ENCODE assay signal across 9 cellular contexts in genomic region chr6:15255481-15256414, GRCh38. TPM values are rescaled to one million over a fixed set of nuclear protein-coding genes. Genes with fewer than 3 reads are reported as not detected.
DNase-seq lines count a peak whose midpoint lies in the region; ATAC-seq, FAIRE-seq and TF ChIP-seq lines count a peak whose summit lies in the region.
"Had no signal": no experiment of that assay in that cellular context is flagged by ENCODE, and none has a peak within 500 bp of the region (broad histone marks: within the 10 kb centered on the region; RNA-seq: fewer than 3 reads in every experiment).

No MANE protein-coding gene starts in this region.

- H3K4me3 Mint-ChIP-seq in effector memory CD8-positive, alpha-beta T cell = no peak overlapping the region
- no peak overlapping the region for H3K4me3 Mint-ChIP-seq in chondrocyte (ENCODE audit: unreplicated experiment)

- peaks cover 84 to 93% of the 10 kb centered on the region in 2 donors for H3K4me1 Mint-ChIP-seq in effector memory CD8-positive, alpha-beta T cell (ENCODE audit: low read depth in 2 of 2)
- H3K4me1 Mint-ChIP-seq in chondrocyte (ENCODE audit: low read depth) = peaks cover 67% of the 10 kb centered on the region

- peaks cover 92% of the 10 kb centered on the region for H3K4me1 ChIP-seq in HUES48 (ENCODE audit: control insufficient read depth, insufficient read depth, low read length)

- TF ChIP-seq CTCF in chondrocyte (IDR thresholded peaks at IDR 0.05) = no peak

- peaks cover 10% of the 10 kb centered on the region for H3K36me3 Mint-ChIP-seq in effector memory CD8-positive, alpha-beta T cell (ENCODE audit: insufficient read depth)
- no peaks in the 10 kb centered on the region for H3K36me3 Mint-ChIP-seq in chondrocyte (ENCODE audit: low read depth)

- H3K9ac ChIP-seq in HUES48 (ENCODE audit: low read depth, low read length) = no peak overlapping the region

- H3K9me3 Mint-ChIP-seq in effector memory CD8-positive, alpha-beta T cell = no peaks in the 10 kb centered on the region
- no peaks in the 10 kb centered on the region for H3K9me3 Mint-ChIP-seq in chondrocyte (ENCODE audit: low read depth)

- ATAC-seq in GM19463 (IDR thresholded peaks at IDR 0.05; ENCODE audit: unreplicated experiment) = peak; percentile 70
- ATAC-seq in effector memory CD8-positive, alpha-beta T cell (replicated peaks) = peak; percentile 11

- H3K36me3 ChIP-seq in HUES48 (ENCODE audit: control insufficient read depth, insufficient read depth, low read length) = peaks cover 42% of the 10 kb centered on the region

- no peak overlapping the region for H3K27ac ChIP-seq in HUES48 (ENCODE audit: low read depth, low read length)
- H3K27ac ChIP-seq: VCaP had no signal

- H3K4me3 ChIP-seq in HUES48 (ENCODE audit: low read depth, low read length) = peak overlapping the region; percentile 31

- H3K27ac Mint-ChIP-seq in effector memory CD8-positive, alpha-beta T cell = peak overlapping the region; percentile 84 to 91
- H3K27ac Mint-ChIP-seq in chondrocyte (ENCODE audit: unreplicated experiment) = no peak overlapping the region

- no peaks in the 10 kb centered on the region for H3K27me3 ChIP-seq in HUES48 (ENCODE audit: control insufficient read depth, insufficient read depth, low read length)

- no peaks in the 10 kb centered on the region for H3K27me3 Mint-ChIP-seq in effector memory CD8-positive, alpha-beta T cell
- H3K27me3 Mint-ChIP-seq in chondrocyte (ENCODE audit: low read depth) = no peaks in the 10 kb centered on the region

- no peak for FAIRE-seq in urothelium cell line (lab: Jason Lieb, UNC)

- no peaks in the 10 kb centered on the region for H3K9me3 ChIP-seq in HUES48 (ENCODE audit: control insufficient read depth, insufficient read depth, low read length)

- DNase-seq in D341Med (ENCODE audit: low spot score) (peak; percentile 52), urothelium cell line (ENCODE audit: low spot score) (no peak), H4 (ENCODE audit: low spot score) (no peak), NCI-H526 treated with DMSO at 0.1 percent for 48 hours (lab: John Stamatoyannopoulos, UW) (no peak), chondrocyte (ENCODE audit: low spot score) (no peak)
- DNase-seq in effector memory CD8-positive, alpha-beta T cell = no peak

RNA-seq across cellular contexts. Expression of gene JARID2, which starts 9.9 kb away (rescaled TPM):
- total RNA-seq in H4 (2014; rRNA removed; shearing (Covaris generic)) = 4.9 and 6.0 TPM in 2 replicates
- total RNA-seq in chondrocyte = 7.7 to 10.2 TPM (median 9.9 TPM) in 3 replicates
